ENCODE assay signal across 23 cellular contexts in the genomic region with DNA sequence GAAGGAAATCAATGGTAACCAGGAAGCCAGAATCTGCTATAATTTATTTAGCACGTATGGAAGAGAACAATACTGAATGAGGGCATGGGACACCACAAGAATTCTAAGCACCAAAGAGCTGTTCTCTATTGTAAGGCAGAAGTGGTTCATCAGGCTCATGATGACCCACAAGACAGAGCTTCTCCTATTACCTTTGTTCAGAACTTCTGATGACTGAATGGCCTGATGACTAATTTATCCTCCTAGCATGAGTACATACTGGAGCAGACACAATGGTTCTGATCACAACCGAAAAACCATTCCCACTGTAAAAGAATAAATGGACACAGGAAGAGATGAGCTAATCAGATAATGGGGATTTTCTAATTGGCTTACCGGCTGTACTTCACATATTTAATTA.
DNase-seq lines count a peak whose midpoint lies in the region; ATAC-seq and TF ChIP-seq lines count a peak whose summit lies in the region.
"Had no signal": no experiment of that assay in that cellular context is flagged by ENCODE, and none has a peak within 500 bp of the region (broad histone marks: within the 10 kb centered on the region; RNA-seq: fewer than 3 reads in every experiment).

No MANE protein-coding gene starts in this region.

- no peak overlapping the region for H3K56ac ChIP-seq in H9 (ENCODE audit: insufficient read length, low read depth, low read length)

- peaks cover 4% of the 10 kb centered on the region for H3K4me1 Mint-ChIP-seq in endothelial cell (ENCODE audit: unreplicated experiment)
- no peaks in the 10 kb centered on the region for H3K4me1 Mint-ChIP-seq in H9
- H3K4me1 Mint-ChIP-seq: memory B cell had no signal

- no peak for ATAC-seq in HG03159 (IDR thresholded peaks at IDR 0.05; ENCODE audit: unreplicated experiment)
- ATAC-seq: upper lobe of right lung had no signal

- no peak overlapping the region for H2BK12ac ChIP-seq in H9 (ENCODE audit: insufficient read length, low read depth, low read length)

- H2BK15ac ChIP-seq in H9 (ENCODE audit: low read depth, low read length) = no peak overlapping the region

- H3K27ac ChIP-seq in SK-N-SH (ENCODE audit: low read depth in 2 of 2, low read length in 1 of 2) = peak overlapping the region in 1 of 2 experiments; percentile 40; a peak in 2 of 4 replicates
- H3K27ac ChIP-seq in H9 (ENCODE audit: insufficient read length, low read depth, low read length) = no peak overlapping the region
- H3K27ac ChIP-seq: hepatocyte, KMS-11, right atrium auricular region, SJCRH30, upper lobe of right lung had no signal

- TF ChIP-seq CTCF in SK-N-SH (IDR thresholded peaks at IDR 0.05) = no peak
- TF ChIP-seq CTCF in epithelial cell of proximal tubule (conservative IDR thresholded peaks at IDR 0.05; ENCODE audit: low read depth, low read length) = no peak
- TF ChIP-seq CTCF in endothelial cell (IDR thresholded peaks at IDR 0.05; ENCODE audit: unreplicated experiment) = no peak
- TF ChIP-seq CTCF in H9 (conservative IDR thresholded peaks at IDR 0.05) = no peak

- no peaks in the 10 kb centered on the region for H3K9me2 ChIP-seq in SK-N-SH

- 20% methylated on average over 3 of the region's 3 CpGs for WGBS in SK-N-SH (ENCODE audit: low lambda C conversion rate)
- no CpG with 5 or more reads among the region's 3 CpGs for WGBS in H9 (ENCODE audit: extremely low coverage, insufficient read length, low lambda C conversion rate)

- peaks cover 8% of the 10 kb centered on the region for H3F3A ChIP-seq in SK-N-SH (replicated peaks; ENCODE audit: insufficient read depth)

- no peak overlapping the region for H3K4me3 ChIP-seq in SK-N-SH (ENCODE audit: low read depth in 2 of 2, low read length in 1 of 2)
- no peak overlapping the region for H3K4me3 ChIP-seq in epithelial cell of proximal tubule (ENCODE audit: low read depth, low read length)
- H3K4me3 ChIP-seq: hepatocyte, right atrium auricular region, SJCRH30, upper lobe of right lung had no signal

- H3K27me3 ChIP-seq in SK-N-SH (ENCODE audit: insufficient read depth) = no peaks in the 10 kb centered on the region
- no peaks in the 10 kb centered on the region for H3K27me3 ChIP-seq in H9 (ENCODE audit: insufficient read depth, low read length)
- H3K27me3 ChIP-seq: hepatocyte, right atrium auricular region, SJCRH30, upper lobe of right lung had no signal

- no peak overlapping the region for H2BK5ac ChIP-seq in H9 (ENCODE audit: insufficient read length, low read length)

- H3K27me3 Mint-ChIP-seq in endothelial cell (ENCODE audit: unreplicated experiment) (no peaks in the 10 kb centered on the region), H9 (ENCODE audit: low read depth) (no peaks in the 10 kb centered on the region)
- H3K27me3 Mint-ChIP-seq: activated T-cell treated with anti-CD3 and anti-CD28 coated beads, Interleukin-2, amount 50 U/mL, for 24 hours had no signal

- H4K91ac ChIP-seq in H9 (ENCODE audit: insufficient read length, low read depth, low read length) = no peak overlapping the region

- H3K4me3 Mint-ChIP-seq in endothelial cell (ENCODE audit: unreplicated experiment) (no peak overlapping the region), H9 (no peak overlapping the region)
- H3K4me3 Mint-ChIP-seq: activated T-cell treated with anti-CD3 and anti-CD28 coated beads, Interleukin-2, amount 50 U/mL, for 24 hours; memory B cell had no signal

- no peaks in the 10 kb centered on the region for H3K23me2 ChIP-seq in H9 (ENCODE audit: insufficient read length, low read depth, low read length, poor library complexity, severe bottlenecking)

- no peak overlapping the region for H3K14ac ChIP-seq in H9 (ENCODE audit: insufficient read depth, low read length)

- H3K9me3 ChIP-seq in SK-N-SH = no peaks in the 10 kb centered on the region
- no peaks in the 10 kb centered on the region for H3K9me3 ChIP-seq in H9 (ENCODE audit: control insufficient read depth, low read depth, low read length)
- H3K9me3 ChIP-seq: right atrium auricular region, SJCRH30, upper lobe of right lung had no signal

- no peak overlapping the region for H3T11ph ChIP-seq in H9 (ENCODE audit: low read length)

- no peaks in the 10 kb centered on the region for H3K79me2 ChIP-seq in SK-N-SH (ENCODE audit: insufficient read depth)
- H3K79me2 ChIP-seq in H9 (ENCODE audit: insufficient read depth, low read length) = no peaks in the 10 kb centered on the region
- H3K79me2 ChIP-seq: hepatocyte had no signal

- CTCF ChIA-PET in SK-N-SH (lab: Yijun Ruan, JAX) = interaction anchor here (1.2 kb wide), 1 partner anchor 9 kb away, joined by 3 read pairs; no protein-coding TSS in a partner anchor

- H3K27ac Mint-ChIP-seq in endothelial cell (ENCODE audit: unreplicated experiment) (no peak overlapping the region), H9 (no peak overlapping the region)
- H3K27ac Mint-ChIP-seq: activated T-cell treated with anti-CD3 and anti-CD28 coated beads, Interleukin-2, amount 50 U/mL, for 24 hours; memory B cell had no signal

- H3K79me1 ChIP-seq in H9 (ENCODE audit: insufficient read depth, low read depth, low read length, poor library complexity, severe bottlenecking) = no peaks in the 10 kb centered on the region

- no peaks in the 10 kb centered on the region for H3K36me3 ChIP-seq in SK-N-SH (replicated peaks in 1 of 2; ENCODE audit: control insufficient read depth in 1 of 2, insufficient read depth in 2 of 2, low read length in 1 of 2)
- H3K36me3 ChIP-seq: right atrium auricular region, SJCRH30, upper lobe of right lung had no signal

- no peak for TF ChIP-seq EP300 in SK-N-SH (IDR thresholded peaks at IDR 0.05; ENCODE audit: borderline replicate concordance in 1 of 2, low read depth in 1 of 2, low read length in 1 of 2)

- no peak for TF ChIP-seq RAD21 in SK-N-SH (IDR thresholded peaks at IDR 0.05; ENCODE audit: low read length)

- H2BK20ac ChIP-seq in H9 (ENCODE audit: low read depth, low read length, poor library complexity, severe bottlenecking) = no peak overlapping the region

- H3K9ac ChIP-seq in SK-N-SH = no peak overlapping the region
- no peak overlapping the region for H3K9ac ChIP-seq in H9 (ENCODE audit: extremely low read depth, insufficient read length, low read length)
- H3K9ac ChIP-seq: KMS-11 had no signal

- POLR2A ChIA-PET in SK-N-SH (lab: Yijun Ruan, JAX) = no interaction called here

- H2BK120ac ChIP-seq in H9 (ENCODE audit: low read depth, low read length, poor library complexity, severe bottlenecking) = no peak overlapping the region

- no peak overlapping the region for H3K4ac ChIP-seq in H9 (ENCODE audit: low read depth, low read length)

- H2AFZ ChIP-seq in SK-N-SH (ENCODE audit: low read depth) (no peak overlapping the region; the same call in 1 of the 2 replicates), H9 (ENCODE audit: low read length) (no peak overlapping the region)
- H2AFZ ChIP-seq: hepatocyte had no signal

- H4K20me1 ChIP-seq in SK-N-SH (ENCODE audit: insufficient read depth) = no peaks in the 10 kb centered on the region
- no peaks in the 10 kb centered on the region for H4K20me1 ChIP-seq in H9 (ENCODE audit: control insufficient read depth, insufficient read depth, insufficient read length)

- H3K36me3 Mint-ChIP-seq in endothelial cell (ENCODE audit: low read depth, unreplicated experiment) (no peaks in the 10 kb centered on the region), H9 (ENCODE audit: insufficient read depth in 1 of 3, low read depth in 3 of 3) (no peaks in the 10 kb centered on the region)
- H3K36me3 Mint-ChIP-seq: memory B cell had no signal

- H3K4me1 ChIP-seq in SK-N-SH (ENCODE audit: control insufficient read depth in 1 of 2, insufficient read depth in 2 of 2, low read depth in 1 of 2, low read length in 1 of 2) (0 out of 4 replicates have a peak, but pooled peaks cover 0 to 8% of the 10 kb centered on the region in 2 experiments), H9 (ENCODE audit: insufficient read depth, low read length) (no peaks in the 10 kb centered on the region)
- H3K4me1 ChIP-seq: right atrium auricular region, upper lobe of right lung had no signal

- H4K8ac ChIP-seq in H9 (replicated peaks; ENCODE audit: insufficient read length, low read depth, low read length) = no peak overlapping the region

- H2AK5ac ChIP-seq in H9 (ENCODE audit: insufficient read length, low read length) = no peak overlapping the region

- no peak overlapping the region for H3K18ac ChIP-seq in H9 (ENCODE audit: insufficient read length, low read depth, low read length)

- DNase-seq in NCI-H2029 (lab: John Stamatoyannopoulos, UW) (peak; percentile 52), SK-N-SH (no peak), epithelial cell of proximal tubule (ENCODE audit: low read depth) (peak; percentile 29), pons (ENCODE audit: low spot score) (peak; percentile 55), endothelial cell (ENCODE audit: low spot score) (no peak), H9 (no peak)
- DNase-seq: activated naive CD4-positive, alpha-beta T cell; activated T-cell treated with anti-CD3 and anti-CD28 coated beads, Interleukin-2, amount 50 U/mL, for 24 hours; effector CD4-positive, alpha-beta T cell; islet precursor cell; NCI-H1105; NCI-H2107; NCI-H526 treated with DMSO at 0.1 percent for 48 hours; occipital lobe; OCI-M1; stimulated activated CD4-positive, alpha-beta T cell treated with anti-CD3 and anti-CD28 coated beads, Interleukin-15, amount 100 ng/mL, for 24 hours; upper lobe of right lung had no signal

- no peak overlapping the region for H4K5ac ChIP-seq in H9 (ENCODE audit: insufficient read length, low read depth, low read length)

- H3K23ac ChIP-seq in H9 (ENCODE audit: insufficient read length, low read depth, low read length) = no peak overlapping the region

- H3K9me3 Mint-ChIP-seq in endothelial cell (ENCODE audit: unreplicated experiment) (no peaks in the 10 kb centered on the region), H9 (no peaks in the 10 kb centered on the region)
- H3K9me3 Mint-ChIP-seq: memory B cell had no signal

- no peak overlapping the region for H3K4me2 ChIP-seq in SK-N-SH
- H3K4me2 ChIP-seq in H9 (ENCODE audit: insufficient read depth, insufficient read length, low read length) = no peak overlapping the region
- H3K4me2 ChIP-seq: hepatocyte, KMS-11 had no signal

TF ChIP-seq in SK-N-SH, 30 proteins besides CTCF, POLR2A, EP300 and RAD21 (continues in another document):
- TF ChIP-seq, protein P1, sequence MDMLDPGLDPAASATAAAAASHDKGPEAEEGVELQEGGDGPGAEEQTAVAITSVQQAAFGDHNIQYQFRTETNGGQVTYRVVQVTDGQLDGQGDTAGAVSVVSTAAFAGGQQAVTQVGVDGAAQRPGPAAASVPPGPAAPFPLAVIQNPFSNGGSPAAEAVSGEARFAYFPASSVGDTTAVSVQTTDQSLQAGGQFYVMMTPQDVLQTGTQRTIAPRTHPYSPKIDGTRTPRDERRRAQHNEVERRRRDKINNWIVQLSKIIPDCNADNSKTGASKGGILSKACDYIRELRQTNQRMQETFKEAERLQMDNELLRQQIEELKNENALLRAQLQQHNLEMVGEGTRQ (IDR thresholded peaks at IDR 0.05; ENCODE audit: borderline replicate concordance, low read depth, low read length) = no peak
- TF ChIP-seq EZH2phosphoT487 (IDR thresholded peaks at IDR 0.05; ENCODE audit: borderline replicate concordance, low read depth) (no peak), FOXM1 (IDR thresholded peaks at IDR 0.05; ENCODE audit: low read depth) (no peak), POLR2AphosphoS5 (IDR thresholded peaks at IDR 0.05; ENCODE audit: low read depth, low read length) (no peak), MXI1 (IDR thresholded peaks at IDR 0.05; ENCODE audit: low read depth, low read length) (no peak), CHD2 (IDR thresholded peaks at IDR 0.05; ENCODE audit: low read length, partially characterized antibody) (no peak)

Comparison
In these comparisons a context has a peak if more than half of its experiments do, and no peak if none do; other contexts are left out.
1. DNase-seq: peak in NCI-H2029 (single experiment), epithelial cell of proximal tubule (single experiment) and pons (single experiment); none in SK-N-SH (single experiment), endothelial cell (single experiment) and H9 (single experiment).